Comparison of ENCODE assay signal across 8 cellular contexts in genomic region chr18:48777026-48777736, GRCh38.
A peak's percentile ranks its signal among the peaks of the same experiment; 100 is the strongest.
DNase-seq lines count a peak whose midpoint lies in the region; ATAC-seq, FAIRE-seq and TF ChIP-seq lines count a peak whose summit lies in the region.

No MANE protein-coding gene starts in this region.

- H3K9me3 ChIP-seq in H1 (ENCODE audit: insufficient read depth in 2 of 2, low read depth in 1 of 2, low read length in 1 of 2), result no peaks in the 10 kb centered on the region
- H3K9me3 ChIP-seq in naive thymus-derived CD4-positive, alpha-beta T cell (ENCODE audit: control insufficient read depth in 2 of 3, low read length in 3 of 3), result no peaks in the 10 kb centered on the region

- no peak overlapping the region for H3K14ac ChIP-seq in H1 (ENCODE audit: insufficient read length)

- no peaks in the 10 kb centered on the region; a peak in 2 of 8 replicates for H3K36me3 ChIP-seq in H1 (ENCODE audit: control insufficient read depth in 2 of 4, insufficient read depth in 4 of 4, low read length in 3 of 4)
- H3K36me3 ChIP-seq in naive thymus-derived CD4-positive, alpha-beta T cell (ENCODE audit: control insufficient read depth in 2 of 3, insufficient read depth in 3 of 3, low read length in 3 of 3), result no peaks in the 10 kb centered on the region

- no peak overlapping the region for H3K27ac ChIP-seq in H1 (ENCODE audit: low read depth, low read length)
- no peak overlapping the region for H3K27ac ChIP-seq in naive thymus-derived CD4-positive, alpha-beta T cell (ENCODE audit: low read depth, low read length)

- no peak overlapping the region for H2BK15ac ChIP-seq in H1 (ENCODE audit: low read length)

- H3K79me1 ChIP-seq in H1 (ENCODE audit: low read depth, low read length), result no peaks in the 10 kb centered on the region

- H3K56ac ChIP-seq in H1 (replicated peaks; ENCODE audit: insufficient read length, low read depth, low read length), result no peak overlapping the region

- H4K91ac ChIP-seq in H1 (replicated peaks; ENCODE audit: insufficient read length, low read length), result no peak overlapping the region

- H3K4me2 ChIP-seq in H1 (ENCODE audit: insufficient read depth in 1 of 2, low read depth in 2 of 2, low read length in 2 of 2), result no peak overlapping the region

- CTCF ChIA-PET in activated CD8-positive, alpha-beta T cell treated with anti-CD3 and anti-CD28 coated beads, Interleukin-2, amount 10 ng/mL, durations not matched to agents 7 days and 5 days (lab: Charles Lee), result interaction anchor here (0.6 to 5.3 kb wide), 35 partner anchors 8 to 264 kb away, joined by 3 to 35 read pairs (median 4); no protein-coding TSS in a partner anchor
- CTCF ChIA-PET in H1 (lab: Charles Lee; ENCODE audit: partially characterized antibody), result interaction anchor here (0.7 to 5.3 kb wide), 52 partner anchors 9 to 462 kb away, joined by 3 to 28 read pairs (median 4); no protein-coding TSS in a partner anchor
- CTCF ChIA-PET in naive thymus-derived CD4-positive, alpha-beta T cell (lab: Charles Lee), result interaction anchor here (0.6 to 1.8 kb wide), 15 partner anchors 24 to 669 kb away, joined by 3 to 7 read pairs (median 3); no protein-coding TSS in a partner anchor

- ATAC-seq in GM21529 (IDR thresholded peaks at IDR 0.05; ENCODE audit: unreplicated experiment), result peak; percentile 76
- ATAC-seq in activated CD8-positive, alpha-beta T cell treated with anti-CD3 and anti-CD28 coated beads, Interleukin-2, amount 10 ng/mL, durations not matched to agents 7 days and 5 days, result peak; percentile 81
- ATAC-seq in naive thymus-derived CD4-positive, alpha-beta T cell, result peak; percentile 86
- ATAC-seq in stimulated activated naive CD8-positive, alpha-beta T cell treated with anti-CD3 and anti-CD28 coated beads, Interleukin-15, Interleukin-2, amounts not matched to agents 100 U/mL and 50 U/mL, for 24 hours, result peak; percentile 83

- H4K8ac ChIP-seq in H1 (ENCODE audit: extremely low read depth, insufficient read depth, low read length), result no peak overlapping the region

- TF ChIP-seq RAD21 in H1 (IDR thresholded peaks at IDR 0.05 in 1 of 2, conservative IDR thresholded peaks at IDR 0.05 in 1 of 2; ENCODE audit: low read depth in 2 of 2, low read length in 2 of 2), result peak; percentile 88 to 92

- peaks cover 1% of the 10 kb centered on the region; the same call in 1 of the 2 replicates for H3K23me2 ChIP-seq in H1 (ENCODE audit: low read depth, low read length)

- H3K79me2 ChIP-seq in H1 (ENCODE audit: control insufficient read depth in 1 of 2, insufficient read depth in 2 of 2, low read length in 2 of 2), result no peaks in the 10 kb centered on the region

- H3K36me3 Mint-ChIP-seq in activated CD8-positive, alpha-beta T cell treated with anti-CD3 and anti-CD28 coated beads, Interleukin-2, amount 10 ng/mL, durations not matched to agents 7 days and 5 days (ENCODE audit: low read depth), result no peaks in the 10 kb centered on the region
- no peaks in the 10 kb centered on the region for H3K36me3 Mint-ChIP-seq in naive thymus-derived CD4-positive, alpha-beta T cell

- H4K5ac ChIP-seq in H1 (ENCODE audit: insufficient read length, low read depth, low read length), result no peak overlapping the region

- no peak overlapping the region for H3K23ac ChIP-seq in H1 (ENCODE audit: insufficient read length)

- peaks cover 0 to 5% (median 2%) of the 10 kb centered on the region in 4 experiments; a peak in 4 of 7 replicates for H3K4me1 ChIP-seq in H1 (replicated peaks in 1 of 4; ENCODE audit: control insufficient read depth in 3 of 4, insufficient read depth in 4 of 4, low read length in 3 of 4)
- H3K4me1 ChIP-seq in naive thymus-derived CD4-positive, alpha-beta T cell (ENCODE audit: control insufficient read depth in 2 of 2, insufficient read depth in 2 of 2, low read length in 2 of 2), result peaks cover 4 to 8% of the 10 kb centered on the region in 2 donors

- no peaks in the 10 kb centered on the region for H4K20me1 ChIP-seq in H1 (replicated peaks in 1 of 2; ENCODE audit: control insufficient read depth in 1 of 2, insufficient read depth in 2 of 2, low read length in 2 of 2)

- TF ChIP-seq POLR2A in H1 (IDR thresholded peaks at IDR 0.05; ENCODE audit: control extremely low read depth in 1 of 2, low read depth in 2 of 2, low read length in 2 of 2), result no peak

- no peak for FAIRE-seq in H1 (lab: Jason Lieb, UNC)

- TF ChIP-seq EP300 in H1 (IDR thresholded peaks at IDR 0.05; ENCODE audit: borderline replicate concordance in 1 of 2, low read depth in 2 of 2, low read length in 2 of 2), result no peak

- H3K18ac ChIP-seq in H1 (ENCODE audit: extremely low read depth, low read length), result no peak overlapping the region

- peak; percentile 87 to 98 (median 90) for TF ChIP-seq CTCF in H1 (IDR thresholded peaks at IDR 0.05; ENCODE audit: control extremely low read depth in 1 of 3, insufficient read depth in 1 of 3, low read depth in 1 of 3, low read length in 3 of 3)

- DNase-seq in ELR (ENCODE audit: low read depth) (peak; percentile 61), NCI-H1048 (lab: John Stamatoyannopoulos, UW) (peak; percentile 28), H1 (ENCODE audit: low read depth in 1 of 2, low spot score in 2 of 2) (peak; percentile 41 to 87), NCI-H2081 treated with DMSO at 0.1 percent for 48 hours (lab: John Stamatoyannopoulos, UW) (no peak)
- peak; percentile 75 for DNase-seq in activated CD8-positive, alpha-beta T cell treated with anti-CD3 and anti-CD28 coated beads, Interleukin-2, amount 10 ng/mL, durations not matched to agents 7 days and 5 days
- peak; percentile 40 to 78 (median 67) for DNase-seq in naive thymus-derived CD4-positive, alpha-beta T cell
- DNase-seq in stimulated activated naive CD8-positive, alpha-beta T cell treated with anti-CD3 and anti-CD28 coated beads, Interleukin-15, Interleukin-2, amounts not matched to agents 100 U/mL and 50 U/mL, for 24 hours, result peak; percentile 84

- H3K4me3 ChIP-seq in H1 (ENCODE audit: extremely low read depth in 1 of 4, insufficient read depth in 2 of 4, low read depth in 3 of 4, low read length in 4 of 4), result no peak overlapping the region
- no peak overlapping the region for H3K4me3 ChIP-seq in naive thymus-derived CD4-positive, alpha-beta T cell (ENCODE audit: low read length)

- H3K27me3 Mint-ChIP-seq in activated CD8-positive, alpha-beta T cell treated with anti-CD3 and anti-CD28 coated beads, Interleukin-2, amount 10 ng/mL, durations not matched to agents 7 days and 5 days (ENCODE audit: low read depth), result no peaks in the 10 kb centered on the region
- H3K27me3 Mint-ChIP-seq in naive thymus-derived CD4-positive, alpha-beta T cell, result peaks cover 0 to 5% (median 0%) of the 10 kb centered on the region in 5 donors

- WGBS in H1 (ENCODE audit: extremely low coverage in 1 of 2, insufficient coverage in 1 of 2, insufficient read length in 1 of 2, insufficient replicate concordance in 2 of 2, low coverage in 1 of 2, low lambda C conversion rate in 2 of 2, missing lambda C conversion rate in 1 of 2), 2 experiments, result 38% methylated on average over 13 of the region's 13 CpGs; no CpG with 5 or more reads in 1 of the 2 experiments

- H3K27ac Mint-ChIP-seq in activated CD8-positive, alpha-beta T cell treated with anti-CD3 and anti-CD28 coated beads, Interleukin-2, amount 10 ng/mL, durations not matched to agents 7 days and 5 days, result peak overlapping the region; percentile 30
- peak overlapping the region in 1 of 9 donors; percentile 13 for H3K27ac Mint-ChIP-seq in naive thymus-derived CD4-positive, alpha-beta T cell

- no peaks in the 10 kb centered on the region for H3K9me3 Mint-ChIP-seq in activated CD8-positive, alpha-beta T cell treated with anti-CD3 and anti-CD28 coated beads, Interleukin-2, amount 10 ng/mL, durations not matched to agents 7 days and 5 days (ENCODE audit: insufficient read depth)
- H3K9me3 Mint-ChIP-seq in naive thymus-derived CD4-positive, alpha-beta T cell, result no peaks in the 10 kb centered on the region

- H2BK5ac ChIP-seq in H1 (ENCODE audit: low read depth, low read length), result no peak overlapping the region; the same call in 1 of the 2 replicates

- H2AK5ac ChIP-seq in H1 (ENCODE audit: low read depth, low read length), result no peak overlapping the region

- H3K4me3 Mint-ChIP-seq in activated CD8-positive, alpha-beta T cell treated with anti-CD3 and anti-CD28 coated beads, Interleukin-2, amount 10 ng/mL, durations not matched to agents 7 days and 5 days, result no peak overlapping the region
- no peak overlapping the region for H3K4me3 Mint-ChIP-seq in naive thymus-derived CD4-positive, alpha-beta T cell

- H3K9ac ChIP-seq in H1 (replicated peaks in 1 of 4; ENCODE audit: extremely low read depth in 1 of 4, low read depth in 3 of 4, low read length in 3 of 4), result no peak overlapping the region

- no peak overlapping the region for H2BK20ac ChIP-seq in H1 (ENCODE audit: low read length)

- POLR2A ChIA-PET in activated CD8-positive, alpha-beta T cell treated with anti-CD3 and anti-CD28 coated beads, Interleukin-2, amount 10 ng/mL, durations not matched to agents 7 days and 5 days (lab: Charles Lee), result interaction anchor here (0.6 to 0.9 kb wide), 2 partner anchors 139 to 221 kb away, joined by 3 to 5 read pairs; no protein-coding TSS in a partner anchor
- POLR2A ChIA-PET in H1 (lab: Charles Lee; ENCODE audit: partially characterized antibody), result interaction anchor here (1.6 kb wide), 1 partner anchor 18 kb away, joined by 3 read pairs; no protein-coding TSS in a partner anchor
- POLR2A ChIA-PET in naive thymus-derived CD4-positive, alpha-beta T cell (lab: Charles Lee), result no interaction called here

- no peak overlapping the region for H2BK120ac ChIP-seq in H1 (replicated peaks; ENCODE audit: low read depth, low read length)

- peaks cover 16% of the 10 kb centered on the region for H3K4me1 Mint-ChIP-seq in activated CD8-positive, alpha-beta T cell treated with anti-CD3 and anti-CD28 coated beads, Interleukin-2, amount 10 ng/mL, durations not matched to agents 7 days and 5 days (ENCODE audit: low read depth)
- peaks cover 0 to 10% (median 5%) of the 10 kb centered on the region in 7 donors for H3K4me1 Mint-ChIP-seq in naive thymus-derived CD4-positive, alpha-beta T cell

- intact Hi-C loops in naive thymus-derived CD4-positive, alpha-beta T cell (cut with micrococcal nuclease), result loop anchor here (1.0 to 10.0 kb wide), 15 partner anchors 55 to 672 kb away; no protein-coding TSS in a partner anchor

- no peak overlapping the region for H2AFZ ChIP-seq in H1 (ENCODE audit: low read length)

- no peak overlapping the region for H3K4ac ChIP-seq in H1 (replicated peaks; ENCODE audit: insufficient read length, low read depth, low read length)

- H2BK12ac ChIP-seq in H1 (ENCODE audit: low read depth, low read length), result no peak overlapping the region

- no peaks in the 10 kb centered on the region for H3K27me3 ChIP-seq in H1 (replicated peaks in 1 of 4; ENCODE audit: control insufficient read depth in 3 of 4, extremely low read depth in 1 of 4, insufficient read depth in 3 of 4, low read length in 3 of 4)
- H3K27me3 ChIP-seq in naive thymus-derived CD4-positive, alpha-beta T cell (ENCODE audit: control insufficient read depth in 2 of 2, insufficient read depth in 2 of 2, low read length in 2 of 2), result no peaks in the 10 kb centered on the region

TF ChIP-seq in H1, 55 proteins besides CTCF, POLR2A, EP300 and RAD21 (continues in another document):
- TF ChIP-seq TAF7 (optimal IDR thresholded peaks at IDR 0.05; ENCODE audit: borderline replicate concordance, low read depth, low read length) (no peak), ZNF274 (IDR thresholded peaks at IDR 0.05; ENCODE audit: borderline replicate concordance, extremely low read depth, low read length) (no peak), TCF12 (IDR thresholded peaks at IDR 0.05; ENCODE audit: low read depth, low read length) (peak; percentile 72; the same call in 1 of the 2 replicates)
